ENCODE assay signal across 10 cellular contexts in the genomic region with DNA sequence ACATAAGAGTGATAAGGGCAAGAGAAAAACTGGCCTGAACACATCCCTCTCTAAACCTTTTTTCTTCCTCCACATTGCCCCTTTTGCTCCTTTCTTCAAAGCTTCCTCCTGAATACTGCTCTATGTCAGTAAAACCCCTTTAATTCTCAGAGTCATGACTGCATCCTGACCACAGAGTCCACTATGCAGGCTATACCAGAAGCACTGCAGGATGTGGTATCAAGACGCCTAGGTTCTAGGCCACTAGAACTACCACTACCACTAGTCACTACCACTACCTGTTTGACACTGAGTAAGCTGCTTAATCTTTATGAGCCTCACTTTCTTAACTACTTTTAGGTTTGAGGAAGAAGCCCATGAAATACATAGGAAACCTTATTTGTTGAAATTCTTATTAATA. TPM values are rescaled to one million over a fixed set of nuclear protein-coding genes. Genes with fewer than 3 reads are reported as not detected.
DNase-seq lines count a peak whose midpoint lies in the region; ATAC-seq and TF ChIP-seq lines count a peak whose summit lies in the region.
"Had no signal": no experiment of that assay in that cellular context is flagged by ENCODE, and none has a peak within 500 bp of the region (broad histone marks: within the 10 kb centered on the region; RNA-seq: fewer than 3 reads in every experiment).

No MANE protein-coding gene starts in this region.

- no peaks in the 10 kb centered on the region for H3K36me3 Mint-ChIP-seq in activated CD4-positive, alpha-beta memory T cell treated with anti-CD3 and anti-CD28 coated beads for 36 hours
- peaks cover 5% of the 10 kb centered on the region for H3K36me3 Mint-ChIP-seq in nephron progenitor cell (ENCODE audit: low read depth)
- H3K36me3 Mint-ChIP-seq: CD14-positive monocyte had no signal

- TF ChIP-seq EP300 in stomach (IDR thresholded peaks at IDR 0.05) = no peak

- H3K9me3 Mint-ChIP-seq in activated CD4-positive, alpha-beta memory T cell treated with anti-CD3 and anti-CD28 coated beads for 36 hours = no peaks in the 10 kb centered on the region
- peaks cover 44% of the 10 kb centered on the region for H3K9me3 Mint-ChIP-seq in nephron progenitor cell
- H3K9me3 Mint-ChIP-seq: CD14-positive monocyte had no signal

- H3K4me1 ChIP-seq in upper lobe of right lung (no peaks in the 10 kb centered on the region), stomach (peaks cover 0 to 31% (median 15%) of the 10 kb centered on the region in 4 donors)

- no peak for TF ChIP-seq POLR2A in stomach (IDR thresholded peaks at IDR 0.05)

- H3K4me1 Mint-ChIP-seq in activated CD4-positive, alpha-beta memory T cell treated with anti-CD3 and anti-CD28 coated beads for 36 hours (ENCODE audit: low read depth) = peaks cover 18% of the 10 kb centered on the region
- H3K4me1 Mint-ChIP-seq in nephron progenitor cell = peaks cover 40% of the 10 kb centered on the region

- H3K9me3 ChIP-seq in upper lobe of right lung (no peaks in the 10 kb centered on the region), stomach (no peaks in the 10 kb centered on the region)

- CTCF ChIA-PET in activated CD4-positive, alpha-beta memory T cell treated with anti-CD3 and anti-CD28 coated beads for 36 hours (lab: Charles Lee) = no interaction called here

- 76 to 94% (median 81%) methylated on average over 1 of the region's 1 CpG for WGBS in stomach, 5 donors

- ATAC-seq in HG02885 (IDR thresholded peaks at IDR 0.05; ENCODE audit: poor library complexity, unreplicated experiment) (peak; percentile 83), upper lobe of right lung (peak; percentile 29)

- no peak overlapping the region for H3K4me3 Mint-ChIP-seq in activated CD4-positive, alpha-beta memory T cell treated with anti-CD3 and anti-CD28 coated beads for 36 hours
- no peak overlapping the region for H3K4me3 Mint-ChIP-seq in nephron progenitor cell
- H3K4me3 Mint-ChIP-seq: CD14-positive monocyte had no signal

- no peak overlapping the region for H3K4me3 ChIP-seq in upper lobe of right lung
- no peak overlapping the region for H3K4me3 ChIP-seq in stomach

- no peaks in the 10 kb centered on the region for H3K36me3 ChIP-seq in upper lobe of right lung
- no peaks in the 10 kb centered on the region for H3K36me3 ChIP-seq in stomach

- DNase-seq in stimulated activated CD4-positive, alpha-beta T cell treated with anti-CD3 and anti-CD28 coated beads, Interleukin-4, amount 100 ng/mL, for 24 hours = peak; percentile 9
- DNase-seq in stimulated activated CD4-positive, alpha-beta T cell treated with anti-CD3 and anti-CD28 coated beads, Interleukin-4, amount 100 ng/mL, for 4 hours = no peak
- DNase-seq in activated CD4-positive, alpha-beta memory T cell treated with anti-CD3 and anti-CD28 coated beads for 36 hours = peak; percentile 48
- no peak for DNase-seq in upper lobe of right lung
- DNase-seq in nephron progenitor cell = no peak
- no peak for DNase-seq in stomach
- no peak for DNase-seq in occipital lobe (lab: John Stamatoyannopoulos, UW)
- DNase-seq: foreskin fibroblast had no signal

- H3K27ac ChIP-seq in upper lobe of right lung (peak overlapping the region; percentile 6), stomach (no peak overlapping the region)

- POLR2A ChIA-PET in activated CD4-positive, alpha-beta memory T cell treated with anti-CD3 and anti-CD28 coated beads for 36 hours (lab: Charles Lee) = interaction anchor here (2.7 kb wide), 1 partner anchor 9 kb away, joined by 14 read pairs; a partner anchor contains a TSS

- intact Hi-C loops in activated CD4-positive, alpha-beta memory T cell treated with anti-CD3 and anti-CD28 coated beads for 36 hours (cut with micrococcal nuclease) = loop anchor here (1.0 to 5.0 kb wide), 2 partner anchors 8 to 184 kb away; a partner anchor contains a TSS
- intact Hi-C loops in upper lobe of right lung (cut with DNase I) (no loop called here), stomach (cut with DNase I; ENCODE audit: low total_unique reads) (no loop called here)

- H3K27me3 ChIP-seq in upper lobe of right lung (no peaks in the 10 kb centered on the region), stomach (no peaks in the 10 kb centered on the region)

- H3K27me3 Mint-ChIP-seq in activated CD4-positive, alpha-beta memory T cell treated with anti-CD3 and anti-CD28 coated beads for 36 hours = no peaks in the 10 kb centered on the region
- no peaks in the 10 kb centered on the region for H3K27me3 Mint-ChIP-seq in nephron progenitor cell (ENCODE audit: low read depth, poor library complexity)

- peak overlapping the region; percentile 81 for H3K27ac Mint-ChIP-seq in activated CD4-positive, alpha-beta memory T cell treated with anti-CD3 and anti-CD28 coated beads for 36 hours
- no peak overlapping the region for H3K27ac Mint-ChIP-seq in nephron progenitor cell

- TF ChIP-seq CTCF in upper lobe of right lung (IDR thresholded peaks at IDR 0.05) (no peak), nephron progenitor cell (IDR thresholded peaks at IDR 0.05) (no peak), stomach (IDR thresholded peaks at IDR 0.05) (no peak)

RNA-seq across cellular contexts. Expression of gene ARHGEF9, which starts 38.7 kb away (rescaled TPM):
- 10 to 100 TPM; 17.2 to 17.7 TPM for total RNA-seq in activated CD4-positive, alpha-beta memory T cell treated with anti-CD3 and anti-CD28 coated beads for 36 hours
- total RNA-seq in upper lobe of right lung = 20.3 TPM
- total RNA-seq in stomach = 100 to 1,000 TPM in 1 of 5 donors, 10 to 100 TPM in 4; 10.3 to 103 (median 35.1) TPM
- polyA plus RNA-seq in stomach = 10 to 100 TPM in 2 of 3 donors, 1 to 10 TPM in 1; 7.6 to 12.9 (median 12.1) TPM
- 70.0 TPM for total RNA-seq in occipital lobe

Comparison
In these comparisons a context has a peak if more than half of its experiments do, and no peak if none do; other contexts are left out.
1. DNase-seq: peak in stimulated activated CD4-positive, alpha-beta T cell treated with anti-CD3 and anti-CD28 coated beads, Interleukin-4, amount 100 ng/mL, for 24 hours (single experiment) and activated CD4-positive, alpha-beta memory T cell treated with anti-CD3 and anti-CD28 coated beads for 36 hours (single experiment); none in stimulated activated CD4-positive, alpha-beta T cell treated with anti-CD3 and anti-CD28 coated beads, Interleukin-4, amount 100 ng/mL, for 4 hours (0 of 2), upper lobe of right lung (single experiment), nephron progenitor cell (single experiment), stomach (single experiment) and occipital lobe (single experiment).